In the genomic region with DNA sequence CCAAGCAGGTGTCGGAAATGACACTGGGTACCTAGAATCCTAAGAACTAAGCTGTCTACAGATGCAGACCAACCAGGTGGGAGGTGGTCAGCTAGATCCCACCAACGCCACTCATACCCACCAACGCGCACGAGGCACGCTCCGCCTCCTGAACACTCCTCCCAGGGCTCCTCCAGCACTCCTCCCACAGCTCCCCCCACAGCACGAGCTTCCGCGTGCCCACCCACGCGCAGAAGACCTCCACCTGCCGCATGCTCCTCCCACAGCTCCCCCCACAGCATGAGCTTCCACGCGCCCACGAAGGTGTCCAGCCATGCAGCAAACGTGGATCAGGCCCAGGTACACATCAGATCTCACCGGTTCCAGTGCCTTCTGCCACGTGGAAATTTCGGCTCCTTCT, we compare ENCODE assay signal across 14 cellular contexts.
DNase-seq lines count a peak whose midpoint lies in the region; TF ChIP-seq lines count a peak whose summit lies in the region.
"Had no signal": no experiment of that assay in that cellular context is flagged by ENCODE, and none has a peak within 500 bp of the region (broad histone marks: within the 10 kb centered on the region; RNA-seq: fewer than 3 reads in every experiment).

No MANE protein-coding gene starts in this region.

- H3K36me3 ChIP-seq in BE2C, result peaks cover 2% of the 10 kb centered on the region; the same call in 1 of the 2 replicates
- peaks cover under 1% of the 10 kb centered on the region; the same call in 1 of the 2 replicates for H3K36me3 ChIP-seq in KOPT-K1 (ENCODE audit: insufficient read depth, low read length)
- no peaks in the 10 kb centered on the region for H3K36me3 ChIP-seq in neural progenitor cell

- peaks cover 11% of the 10 kb centered on the region for H3F3A ChIP-seq in neural progenitor cell (ENCODE audit: low read depth)

- no peaks in the 10 kb centered on the region for H3K79me2 ChIP-seq in neural progenitor cell (ENCODE audit: low read depth)

- no peaks in the 10 kb centered on the region for H3K27me3 ChIP-seq in BE2C
- H3K27me3 ChIP-seq in neural progenitor cell, result no peaks in the 10 kb centered on the region

- no peaks in the 10 kb centered on the region for H3K9me3 Mint-ChIP-seq in endothelial cell (ENCODE audit: unreplicated experiment)
- peaks cover under 1% of the 10 kb centered on the region for H3K9me3 Mint-ChIP-seq in neural progenitor cell

- H2AFZ ChIP-seq in neural progenitor cell (replicated peaks), result no peak overlapping the region

- no peak overlapping the region for H3K4me2 ChIP-seq in neural progenitor cell

- H3K27me3 Mint-ChIP-seq in endothelial cell (ENCODE audit: unreplicated experiment) (peaks cover 8% of the 10 kb centered on the region), neural progenitor cell (ENCODE audit: insufficient read depth, low read depth) (peaks cover 6% of the 10 kb centered on the region)

- H3K36me3 Mint-ChIP-seq in endothelial cell (ENCODE audit: low read depth, unreplicated experiment), result peaks cover 6% of the 10 kb centered on the region
- H3K36me3 Mint-ChIP-seq in neural progenitor cell, result peaks cover 12% of the 10 kb centered on the region

- H3K4me3 Mint-ChIP-seq in endothelial cell (ENCODE audit: unreplicated experiment) (peak overlapping the region; percentile 79), neural progenitor cell (no peak overlapping the region)

- H3K4me1 Mint-ChIP-seq in endothelial cell (ENCODE audit: unreplicated experiment), result peaks cover 14% of the 10 kb centered on the region
- H3K4me1 Mint-ChIP-seq in neural progenitor cell, result peaks cover 56% of the 10 kb centered on the region

- H3K4me3 ChIP-seq in BE2C (ENCODE audit: low read depth, low read length) (no peak overlapping the region), neural progenitor cell (no peak overlapping the region)

- TF ChIP-seq CTCF in BE2C (IDR thresholded peaks at IDR 0.05; ENCODE audit: low read depth, low read length) (no peak), endothelial cell (IDR thresholded peaks at IDR 0.05; ENCODE audit: unreplicated experiment) (no peak), neural progenitor cell (IDR thresholded peaks at IDR 0.05) (no peak)

- peak; percentile 4 for DNase-seq in BE2C
- no peak for DNase-seq in endothelial cell (ENCODE audit: low spot score)
- no peak for DNase-seq in neural progenitor cell (ENCODE audit: low spot score)
- no peak for DNase-seq in amniotic stem cell (lab: John Stamatoyannopoulos, UW)
- no peak for DNase-seq in NCI-H524 (lab: John Stamatoyannopoulos, UW)
- DNase-seq in effector CD8-positive, alpha-beta T cell (lab: John Stamatoyannopoulos, UW), result no peak
- DNase-seq in SHP77 (lab: John Stamatoyannopoulos, UW), result no peak
- DNase-seq: activated CD4-positive, alpha-beta T cell treated with anti-CD3 and anti-CD28 coated beads for 1 hour; cortex of kidney; kidney glomerular epithelial cell; NCI-H1694; NCI-H510A; PC-3 had no signal

- H3K9me3 ChIP-seq in BE2C (no peaks in the 10 kb centered on the region), KOPT-K1 (ENCODE audit: insufficient read depth, low read length, poor library complexity, severe bottlenecking) (no peaks in the 10 kb centered on the region), neural progenitor cell (ENCODE audit: low read depth) (no peaks in the 10 kb centered on the region)

- H3K9ac ChIP-seq in neural progenitor cell, result no peak overlapping the region

- peaks cover 16% of the 10 kb centered on the region for H3K4me1 ChIP-seq in BE2C
- peaks cover 15% of the 10 kb centered on the region for H3K4me1 ChIP-seq in neural progenitor cell

- no peaks in the 10 kb centered on the region for H4K20me1 ChIP-seq in neural progenitor cell (ENCODE audit: low read depth)

- H3K27ac Mint-ChIP-seq in endothelial cell (ENCODE audit: unreplicated experiment), result peak overlapping the region; percentile 48
- H3K27ac Mint-ChIP-seq in neural progenitor cell, result peak overlapping the region; percentile 82

- H3K27ac ChIP-seq in KOPT-K1 (ENCODE audit: low read depth, low read length, poor library complexity, severe bottlenecking) (peak overlapping the region; percentile 84), neural progenitor cell (no peak overlapping the region)
